Comparison of ENCODE assay signal across 9 cellular contexts in the genomic region with DNA sequence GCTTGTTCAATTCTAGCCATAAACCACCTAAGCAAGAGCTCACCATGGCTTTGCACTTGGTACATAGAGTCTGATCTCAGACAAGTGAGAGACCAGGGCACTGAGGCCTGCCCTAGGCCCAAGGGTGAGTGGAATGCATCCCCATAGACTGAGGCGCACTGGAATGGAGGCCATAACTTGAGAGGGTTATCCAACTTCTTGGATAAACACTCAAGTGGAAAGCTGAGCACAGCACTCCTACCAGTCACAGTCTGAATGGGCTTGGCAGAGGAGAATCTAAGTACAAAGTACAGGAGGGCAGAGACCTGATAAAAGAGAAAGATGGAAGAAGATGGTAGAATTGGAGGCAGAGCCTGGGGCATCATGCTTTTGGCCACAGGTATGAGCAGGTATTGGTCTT. TPM values are rescaled to one million over a fixed set of nuclear protein-coding genes. Genes with fewer than 3 reads are reported as not detected.
A peak's percentile ranks its signal among the peaks of the same experiment; 100 is the strongest.
DNase-seq lines count a peak whose midpoint lies in the region; ATAC-seq and TF ChIP-seq lines count a peak whose summit lies in the region.
"Had no signal": no experiment of that assay in that cellular context is flagged by ENCODE, and none has a peak within 500 bp of the region (broad histone marks: within the 10 kb centered on the region; RNA-seq: fewer than 3 reads in every experiment).

No MANE protein-coding gene starts in this region.

- no peaks in the 10 kb centered on the region for H3K9me3 Mint-ChIP-seq in IgD-negative memory B cell
- H3K9me3 Mint-ChIP-seq in natural killer cell treated with Interleukin-12 subunit alpha and Interleukin-12 subunit beta and Interleukin-15 and Interleukin-18, amount 100 ng/mL, for 72 hours: no peaks in the 10 kb centered on the region

- no peak overlapping the region for H3K4me2 ChIP-seq in OCI-LY7 (ENCODE audit: low read length)

- H4K20me1 ChIP-seq in OCI-LY7 (ENCODE audit: insufficient read depth, low read length): no peaks in the 10 kb centered on the region

- peaks cover 14% of the 10 kb centered on the region for H3K36me3 Mint-ChIP-seq in IgD-negative memory B cell
- peaks cover 51% of the 10 kb centered on the region for H3K36me3 Mint-ChIP-seq in natural killer cell treated with Interleukin-12 subunit alpha and Interleukin-12 subunit beta and Interleukin-15 and Interleukin-18, amount 100 ng/mL, for 72 hours

- H2AFZ ChIP-seq in OCI-LY7 (ENCODE audit: low read length): no peak overlapping the region

- peaks cover 34 to 48% (median 41%) of the 10 kb centered on the region in 3 donors for H3K4me1 Mint-ChIP-seq in IgD-negative memory B cell
- H3K4me1 Mint-ChIP-seq in natural killer cell treated with Interleukin-12 subunit alpha and Interleukin-12 subunit beta and Interleukin-15 and Interleukin-18, amount 100 ng/mL, for 72 hours (ENCODE audit: low read depth in 2 of 2): peaks cover 52 to 55% of the 10 kb centered on the region in 2 donors

- no peak overlapping the region for H3K4me3 Mint-ChIP-seq in IgD-negative memory B cell
- peak overlapping the region; percentile 62 for H3K4me3 Mint-ChIP-seq in natural killer cell treated with Interleukin-12 subunit alpha and Interleukin-12 subunit beta and Interleukin-15 and Interleukin-18, amount 100 ng/mL, for 72 hours

- TF ChIP-seq POLR2A in GM18505 (IDR thresholded peaks at IDR 0.05; ENCODE audit: borderline replicate concordance, extremely low read depth, insufficient read depth, insufficient read length): no peak

- H3K4me1 ChIP-seq in OCI-LY7 (ENCODE audit: insufficient read depth, low read length, poor library complexity, severe bottlenecking): peaks cover 17% of the 10 kb centered on the region

- peaks cover 31% of the 10 kb centered on the region for H3K36me3 ChIP-seq in OCI-LY7 (ENCODE audit: insufficient read depth, low read length)

- ATAC-seq in natural killer cell treated with Interleukin-12 subunit alpha and Interleukin-12 subunit beta and Interleukin-15 and Interleukin-18, amount 100 ng/mL, for 72 hours: no peak
- ATAC-seq in GM18505 (IDR thresholded peaks at IDR 0.05; ENCODE audit: unreplicated experiment): no peak

- H3K9me2 ChIP-seq in OCI-LY7 (ENCODE audit: insufficient read depth, low read length): no peaks in the 10 kb centered on the region

- intact Hi-C loops in OCI-LY7 (cut with micrococcal nuclease; ENCODE audit: unreplicated experiment): no loop called here

- H3K27ac ChIP-seq in AG04450 (ENCODE audit: low read depth, low read length) (peak overlapping the region; percentile 33), coronary artery (peak overlapping the region; percentile 3 to 47), OCI-LY7 (ENCODE audit: low read depth, low read length, poor library complexity, severe bottlenecking) (no peak overlapping the region)

- no TSS peak for BruUV-seq in OCI-LY7 (replicated peaks; lab: Mats Ljungman, UMichigan)

- no peak for TF ChIP-seq CTCF in AG04450 (IDR thresholded peaks at IDR 0.05; ENCODE audit: low read depth, low read length)
- TF ChIP-seq CTCF in coronary artery (IDR thresholded peaks at IDR 0.05): no peak
- no peak for TF ChIP-seq CTCF in OCI-LY7 (conservative IDR thresholded peaks at IDR 0.05; ENCODE audit: low read length)

- POLR2A ChIA-PET in AG04450 (lab: Yijun Ruan, JAX): no interaction called here
- POLR2A ChIA-PET in OCI-LY7 (lab: Charles Lee): no interaction called here

- DNase-seq in AG04450 (ENCODE audit: low read depth, low spot score) (no peak), coronary artery (ENCODE audit: low spot score) (no peak), OCI-LY7 (ENCODE audit: low spot score) (no peak), NCI-H1694 (lab: John Stamatoyannopoulos, UW) (no peak), medulla oblongata (ENCODE audit: extremely low spot score) (no peak)
- DNase-seq in natural killer cell treated with Interleukin-12 subunit alpha and Interleukin-12 subunit beta and Interleukin-15 and Interleukin-18, amount 100 ng/mL, for 72 hours (ENCODE audit: low spot score): no peak
- DNase-seq: NCI-H510A had no signal

- H3K27me3 Mint-ChIP-seq in IgD-negative memory B cell: no peaks in the 10 kb centered on the region
- no peaks in the 10 kb centered on the region for H3K27me3 Mint-ChIP-seq in natural killer cell treated with Interleukin-12 subunit alpha and Interleukin-12 subunit beta and Interleukin-15 and Interleukin-18, amount 100 ng/mL, for 72 hours

- H3K27me3 ChIP-seq in AG04450 (ENCODE audit: control insufficient read depth, insufficient read depth, low read length): no peaks in the 10 kb centered on the region

- H3K9me3 ChIP-seq in AG04450 (ENCODE audit: control insufficient read depth, insufficient read depth, low read length) (no peaks in the 10 kb centered on the region), OCI-LY7 (ENCODE audit: low read length) (no peaks in the 10 kb centered on the region)

- H3K4me3 ChIP-seq in AG04450 (ENCODE audit: low read depth, low read length) (no peak overlapping the region), coronary artery (no peak overlapping the region), OCI-LY7 (ENCODE audit: low read depth, low read length, poor library complexity, severe bottlenecking) (no peak overlapping the region)

- H3K79me2 ChIP-seq in OCI-LY7 (ENCODE audit: insufficient read depth, low read depth, low read length): no peaks in the 10 kb centered on the region

- CTCF ChIA-PET in AG04450 (lab: Charles Lee) (interaction anchor here (0.9 kb wide), 1 partner anchor 34 kb away, joined by 3 read pairs; no protein-coding TSS in a partner anchor), OCI-LY7 (lab: Charles Lee; ENCODE audit: unreplicated experiment) (no interaction called here)

- peak overlapping the region; percentile 78 to 93 (median 88) for H3K27ac Mint-ChIP-seq in IgD-negative memory B cell
- H3K27ac Mint-ChIP-seq in natural killer cell treated with Interleukin-12 subunit alpha and Interleukin-12 subunit beta and Interleukin-15 and Interleukin-18, amount 100 ng/mL, for 72 hours: peak overlapping the region; percentile 95 to 98

RNA-seq across cellular contexts. Expression of a gene that starts 30.4 kb away (rescaled TPM):
- polyA plus RNA-seq in AG04450 (2011; rRNA removed) (1.5 and 2.6 TPM in 2 replicates), IgD-negative memory B cell (14.9 TPM)
- 2.8 and 3.2 TPM in 2 replicates for polyA minus RNA-seq in AG04450 (2011; rRNA and poly(A)+ RNA removed)
- 10 to 100 TPM; 17.5 to 23.0 TPM for total RNA-seq in natural killer cell treated with Interleukin-12 subunit alpha and Interleukin-12 subunit beta and Interleukin-15 and Interleukin-18, amount 100 ng/mL, for 72 hours
- 0.46 and 1.2 TPM in 2 replicates for total RNA-seq in OCI-LY7 (2014; rRNA removed; shearing (Covaris generic))
- 0.42 and 0.51 TPM in 2 replicates for total RNA-seq in OCI-LY7 (2022)

RNA-seq across cellular contexts. Expression of a gene that starts 36.6 kb away (rescaled TPM):
- polyA plus RNA-seq in AG04450 (2011; rRNA removed) (32.7 and 36.3 TPM in 2 replicates), IgD-negative memory B cell (104 TPM)
- 69.2 and 71.5 TPM in 2 replicates for polyA minus RNA-seq in AG04450 (2011; rRNA and poly(A)+ RNA removed)
- total RNA-seq in natural killer cell treated with Interleukin-12 subunit alpha and Interleukin-12 subunit beta and Interleukin-15 and Interleukin-18, amount 100 ng/mL, for 72 hours: 100 to 1,000 TPM; 366 to 438 TPM
- 42.8 and 55.8 TPM in 2 replicates for total RNA-seq in OCI-LY7 (2014; rRNA removed; shearing (Covaris generic))
- total RNA-seq in OCI-LY7 (2022): 82.5 and 91.9 TPM in 2 replicates

Comparison
In these comparisons a context has a peak if more than half of its experiments do, and no peak if none do; other contexts are left out.
1. RNA of a gene that starts 30.4 kb away (total RNA-seq): 17.5 to 23.0 TPM in natural killer cell treated with Interleukin-12 subunit alpha and Interleukin-12 subunit beta and Interleukin-15 and Interleukin-18, amount 100 ng/mL, for 72 hours; 0.42 to 1.2 TPM in OCI-LY7; every median in the first group is over 4 times any median in the second.